ENCODE assay signal across 30 cellular contexts in genomic region chr7:11710392-11710791, GRCh38.
"Had no signal": no experiment of that assay in that cellular context is flagged by ENCODE, and none has a peak within 500 bp of the region (broad histone marks: within the 10 kb centered on the region; RNA-seq: fewer than 3 reads in every experiment).

No MANE protein-coding gene starts in this region.

- FAIRE-seq: colon had no signal

- ATAC-seq: activated naive CD8-positive, alpha-beta T cell treated with anti-CD3 and anti-CD28 coated beads, Interleukin-2, amount 50 U/mL, for 24 hours; body of pancreas; effector memory CD8-positive, alpha-beta T cell; foreskin keratinocyte; gastrocnemius medialis; heart left ventricle; T-helper 17 cell had no signal

- H3K36me3 ChIP-seq: adrenal gland, esophagus muscularis mucosa, gastrocnemius medialis, heart left ventricle had no signal

- H3K9me3 ChIP-seq: adrenal gland, body of pancreas, esophagus muscularis mucosa, gastrocnemius medialis, heart left ventricle had no signal

- DNase-seq: activated CD4-positive, alpha-beta memory T cell treated with anti-CD3 and anti-CD28 coated beads, Interleukin-2, amount 10 ng/mL, durations not matched to agents 7 days and 5 days; activated CD4-positive, alpha-beta T cell treated with anti-CD3 and anti-CD28 coated beads for 1 hour; activated CD4-positive, alpha-beta T cell treated with anti-CD3 and anti-CD28 coated beads for 4 hours; activated CD4-positive, alpha-beta T cell treated with anti-CD3 and anti-CD28 coated beads, Interleukin-2, amount 10 ng/mL, durations not matched to agents 7 days and 5 days; activated CD4-positive, alpha-beta T cell treated with anti-CD3 and anti-CD28 coated beads, Interleukin-2, amount 50 U/mL, for 4 hours; activated CD8-positive, alpha-beta memory T cell treated with anti-CD3 and anti-CD28 coated beads, Interleukin-2, amount 50 U/mL, for 48 hours; activated effector memory CD4-positive, alpha-beta T cell treated with anti-CD3 and anti-CD28 coated beads, Interleukin-2, amount 50 U/mL, for 16 hours; activated naive CD4-positive, alpha-beta T cell treated with anti-CD3 and anti-CD28 coated beads for 36 hours; activated naive CD8-positive, alpha-beta T cell treated with anti-CD3 and anti-CD28 coated beads for 36 hours; activated naive CD8-positive, alpha-beta T cell treated with anti-CD3 and anti-CD28 coated beads, Interleukin-2, amount 50 U/mL, for 24 hours; activated T-cell treated with anti-CD3 and anti-CD28 coated beads for 4 hours; activated T-cell treated with anti-CD3 and anti-CD28 coated beads, Interleukin-2, amount 50 U/mL, for 24 hours; adrenal gland; amygdala; aorta; body of pancreas; caudate nucleus; cortex of kidney; dermis blood vessel endothelial cell; effector CD4-positive, alpha-beta T cell; effector memory CD8-positive, alpha-beta T cell; erythroblast; foreskin keratinocyte; gastrocnemius medialis; glutamatergic neuron; heart left ventricle; T-helper 17 cell; T1000 had no signal

- H3K4me3 ChIP-seq: adrenal gland, body of pancreas, esophagus muscularis mucosa, gastrocnemius medialis, heart left ventricle had no signal

- H3K4me1 ChIP-seq: esophagus muscularis mucosa, gastrocnemius medialis had no signal

- H3K27ac ChIP-seq: adrenal gland, body of pancreas, esophagus muscularis mucosa, foreskin keratinocyte, gastrocnemius medialis, heart left ventricle had no signal

- H3K27me3 ChIP-seq: adrenal gland, body of pancreas, esophagus muscularis mucosa, gastrocnemius medialis, heart left ventricle had no signal
